In genomic region chr16:10511829-10512228, GRCh38 we compare ENCODE assay signal across 18 cellular contexts.
DNase-seq lines count a peak whose midpoint lies in the region; FAIRE-seq and TF ChIP-seq lines count a peak whose summit lies in the region.
"Had no signal": no experiment of that assay in that cellular context is flagged by ENCODE, and none has a peak within 500 bp of the region (broad histone marks: within the 10 kb centered on the region; RNA-seq: fewer than 3 reads in every experiment).

No MANE protein-coding gene starts in this region.

- no peak for TF ChIP-seq POLR2A in H54 (IDR thresholded peaks at IDR 0.05; ENCODE audit: low read depth, low read length)

- no peaks in the 10 kb centered on the region for H3K36me3 Mint-ChIP-seq in activated T-cell treated with anti-CD3 and anti-CD28 coated beads, Interleukin-2, amount 50 U/mL, for 24 hours (ENCODE audit: low read depth)
- no peaks in the 10 kb centered on the region for H3K36me3 Mint-ChIP-seq in T-helper 2 cell treated with Interferon-gamma antibody and Interleukin-4, amounts not matched to agents 5 μg/mL and 100 μg/mL, for 36 hours (ENCODE audit: low read depth)

- peaks cover 9% of the 10 kb centered on the region for H3K27me3 Mint-ChIP-seq in activated T-cell treated with anti-CD3 and anti-CD28 coated beads, Interleukin-2, amount 50 U/mL, for 24 hours
- H3K27me3 Mint-ChIP-seq in T-helper 2 cell treated with Interferon-gamma antibody and Interleukin-4, amounts not matched to agents 5 μg/mL and 100 μg/mL, for 36 hours (ENCODE audit: low read depth): peaks cover 3% of the 10 kb centered on the region

- no peak overlapping the region for H3K4me3 Mint-ChIP-seq in activated T-cell treated with anti-CD3 and anti-CD28 coated beads, Interleukin-2, amount 50 U/mL, for 24 hours
- no peak overlapping the region for H3K4me3 Mint-ChIP-seq in T-helper 2 cell treated with Interferon-gamma antibody and Interleukin-4, amounts not matched to agents 5 μg/mL and 100 μg/mL, for 36 hours
- H3K4me3 Mint-ChIP-seq: activated CD4-positive, alpha-beta T cell treated with anti-CD3 and anti-CD28 coated beads, Interleukin-2, amount 10 ng/mL, durations not matched to agents 7 days and 5 days had no signal

- peaks cover 25% of the 10 kb centered on the region for H3K4me1 Mint-ChIP-seq in activated T-cell treated with anti-CD3 and anti-CD28 coated beads, Interleukin-2, amount 50 U/mL, for 24 hours (ENCODE audit: low read depth)
- H3K4me1 Mint-ChIP-seq in T-helper 2 cell treated with Interferon-gamma antibody and Interleukin-4, amounts not matched to agents 5 μg/mL and 100 μg/mL, for 36 hours (ENCODE audit: low read depth): peaks cover 4% of the 10 kb centered on the region

- H3K27ac Mint-ChIP-seq in activated T-cell treated with anti-CD3 and anti-CD28 coated beads, Interleukin-2, amount 50 U/mL, for 24 hours: peak overlapping the region; percentile 82
- no peak overlapping the region for H3K27ac Mint-ChIP-seq in T-helper 2 cell treated with Interferon-gamma antibody and Interleukin-4, amounts not matched to agents 5 μg/mL and 100 μg/mL, for 36 hours
- H3K27ac Mint-ChIP-seq: activated CD4-positive, alpha-beta T cell treated with anti-CD3 and anti-CD28 coated beads, Interleukin-2, amount 10 ng/mL, durations not matched to agents 7 days and 5 days; activated T-helper 2 cell treated with anti-CD3 and anti-CD28 coated beads, Interferon-gamma antibody, Interleukin-2, Interleukin-4, amounts not matched to agents 10 μg/mL and 5 μg/mL and 100 μg/mL, durations not matched to agents 14 hours and 24 hours and 36 hours had no signal

- DNase-seq in activated T-cell treated with anti-CD3 and anti-CD28 coated beads, Interleukin-2, amount 50 U/mL, for 24 hours: no peak
- DNase-seq in activated T-cell treated with anti-CD3 and anti-CD28 coated beads for 4 hours: no peak
- DNase-seq in H54 (ENCODE audit: insufficient read length, low spot score): no peak
- DNase-seq in T-helper 2 cell treated with Interferon-gamma antibody and Interleukin-4, amounts not matched to agents 5 μg/mL and 100 μg/mL, for 36 hours (ENCODE audit: low spot score): peak; percentile 23
- peak in 2 of 3 donors; percentile 10 to 17 for DNase-seq in stimulated activated CD4-positive, alpha-beta T cell treated with anti-CD3 and anti-CD28 coated beads, TNF-alpha, amount 100 ng/mL, for 48 hours (ENCODE audit: low read depth in 3 of 3)
- DNase-seq in NCI-H2081 (lab: John Stamatoyannopoulos, UW): no peak
- no peak for DNase-seq in hepatic stellate cell (ENCODE audit: low spot score)
- DNase-seq in mesenteric fat pad (ENCODE audit: low spot score): no peak
- DNase-seq: activated CD4-positive, alpha-beta T cell treated with anti-CD3 and anti-CD28 coated beads, Interleukin-2, amount 10 ng/mL, durations not matched to agents 7 days and 5 days; caudate nucleus; dorsolateral prefrontal cortex; foreskin fibroblast; hypothalamus; lower lobe of right lung; NCI-H1436; thyroid gland had no signal

- peak; percentile 36 for FAIRE-seq in H54 (lab: Jason Lieb, UNC)
- FAIRE-seq: islet of Langerhans had no signal

- no peaks in the 10 kb centered on the region for H3K9me3 Mint-ChIP-seq in activated T-cell treated with anti-CD3 and anti-CD28 coated beads, Interleukin-2, amount 50 U/mL, for 24 hours
- H3K9me3 Mint-ChIP-seq in T-helper 2 cell treated with Interferon-gamma antibody and Interleukin-4, amounts not matched to agents 5 μg/mL and 100 μg/mL, for 36 hours: no peaks in the 10 kb centered on the region
- H3K9me3 Mint-ChIP-seq: activated CD4-positive, alpha-beta T cell treated with anti-CD3 and anti-CD28 coated beads, Interleukin-2, amount 10 ng/mL, durations not matched to agents 7 days and 5 days; activated T-helper 2 cell treated with anti-CD3 and anti-CD28 coated beads, Interferon-gamma antibody, Interleukin-2, Interleukin-4, amounts not matched to agents 10 μg/mL and 5 μg/mL and 100 μg/mL, durations not matched to agents 14 hours and 24 hours and 36 hours had no signal

Comparison
In these comparisons a context has a peak if more than half of its experiments do, and no peak if none do; other contexts are left out.
1. DNase-seq: peak in T-helper 2 cell treated with Interferon-gamma antibody and Interleukin-4, amounts not matched to agents 5 μg/mL and 100 μg/mL, for 36 hours (single experiment) and stimulated activated CD4-positive, alpha-beta T cell treated with anti-CD3 and anti-CD28 coated beads, TNF-alpha, amount 100 ng/mL, for 48 hours (2 of 3); none in activated T-cell treated with anti-CD3 and anti-CD28 coated beads, Interleukin-2, amount 50 U/mL, for 24 hours (single experiment), activated T-cell treated with anti-CD3 and anti-CD28 coated beads for 4 hours (single experiment), H54 (single experiment), NCI-H2081 (0 of 2), hepatic stellate cell (single experiment) and mesenteric fat pad (single experiment).